In the genomic region with DNA sequence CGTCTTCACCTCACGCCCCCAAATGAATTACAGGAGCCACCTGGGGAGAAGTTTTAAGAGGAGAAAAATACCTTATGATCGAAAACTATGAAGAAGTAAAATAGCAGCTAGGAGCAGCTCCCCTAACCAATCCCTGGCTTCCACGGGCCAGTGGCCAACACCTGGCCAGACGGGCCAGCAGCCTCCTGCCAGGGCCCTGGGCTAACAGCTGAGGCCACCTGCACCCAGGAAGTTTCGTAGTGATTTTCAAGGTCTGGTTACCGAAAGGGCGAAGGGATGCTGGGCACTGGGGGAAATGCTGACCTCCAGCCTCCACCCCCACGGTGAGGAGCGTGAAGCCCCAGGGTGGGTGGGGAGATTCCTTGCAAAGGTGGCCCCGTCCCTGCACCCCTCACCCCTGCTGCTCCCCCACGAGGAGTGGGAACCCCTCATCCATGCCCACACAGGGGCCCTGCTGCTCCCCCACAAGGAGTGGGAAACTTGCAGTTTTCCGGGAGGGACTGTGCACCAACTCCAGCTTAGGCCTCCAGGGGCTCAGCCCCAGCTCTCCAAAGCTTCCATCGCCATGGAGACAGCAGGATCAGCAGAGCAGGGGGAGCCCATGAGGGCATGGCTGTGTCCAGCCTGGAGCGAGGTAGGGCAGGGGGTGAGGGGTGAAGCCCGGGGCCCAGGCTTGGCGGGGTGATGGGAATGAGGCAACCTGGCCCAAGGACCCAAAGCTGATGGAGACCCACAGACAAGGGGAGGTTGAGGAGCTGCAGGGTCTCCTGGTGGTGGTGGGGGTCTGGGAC, we compare ENCODE assay signal across 17 cellular contexts.
"Had no signal": no experiment of that assay in that cellular context is flagged by ENCODE, and none has a peak within 500 bp of the region (broad histone marks: within the 10 kb centered on the region; RNA-seq: fewer than 3 reads in every experiment).

No MANE protein-coding gene starts in this region.

- H3K36me3 ChIP-seq: esophagus squamous epithelium, left ventricle myocardium inferior, right lobe of liver had no signal

- H3K4me3 Mint-ChIP-seq: activated naive CD8-positive, alpha-beta T cell treated with anti-CD3 and anti-CD28 coated beads, Interleukin-2, amount 50 U/mL, for 24 hours had no signal

- FAIRE-seq: endothelial cell of umbilical vein, kidney, urothelium cell line had no signal

- H3K27ac Mint-ChIP-seq: activated naive CD8-positive, alpha-beta T cell treated with anti-CD3 and anti-CD28 coated beads, Interleukin-2, amount 50 U/mL, for 24 hours; nephron had no signal

- H3K27me3 ChIP-seq: right lobe of liver had no signal

- H3K27me3 Mint-ChIP-seq: activated naive CD8-positive, alpha-beta T cell treated with anti-CD3 and anti-CD28 coated beads, Interleukin-2, amount 50 U/mL, for 24 hours had no signal

- H3K4me3 ChIP-seq: esophagus squamous epithelium, left ventricle myocardium inferior, right lobe of liver, smooth muscle cell had no signal

- H3K9me3 Mint-ChIP-seq: activated naive CD8-positive, alpha-beta T cell treated with anti-CD3 and anti-CD28 coated beads, Interleukin-2, amount 50 U/mL, for 24 hours; nephron had no signal

- DNase-seq: activated CD4-positive, alpha-beta T cell treated with anti-CD3 and anti-CD28 coated beads, Interleukin-2, amount 50 U/mL, for 1 hour; activated CD8-positive, alpha-beta memory T cell treated with anti-CD3 and anti-CD28 coated beads for 24 hours; activated naive CD4-positive, alpha-beta T cell; activated naive CD8-positive, alpha-beta T cell treated with anti-CD3 and anti-CD28 coated beads, Interleukin-2, amount 50 U/mL, for 24 hours; aorta; cortex of kidney; effector CD8-positive, alpha-beta T cell; esophagus squamous epithelium; hippocampal formation; kidney; left ventricle myocardium inferior; right lobe of liver had no signal

- ATAC-seq: activated CD4-positive, CD25-positive, alpha-beta regulatory T cell treated with anti-CD3 and anti-CD28 coated beads, Interleukin-2, amount 50 U/mL, for 24 hours; activated naive CD8-positive, alpha-beta T cell treated with anti-CD3 and anti-CD28 coated beads, Interleukin-2, amount 50 U/mL, for 24 hours; right lobe of liver had no signal

- H3K27ac ChIP-seq: esophagus squamous epithelium, left ventricle myocardium inferior, right lobe of liver had no signal

- H3K4me1 Mint-ChIP-seq: nephron had no signal

- H3K4me1 ChIP-seq: esophagus squamous epithelium, left ventricle myocardium inferior, right lobe of liver had no signal

- H3K9me3 ChIP-seq: esophagus squamous epithelium, left ventricle myocardium inferior, right lobe of liver had no signal

- H3K4me2 ChIP-seq: smooth muscle cell had no signal
